In genomic region chr1:198169704-198170103, GRCh38 we compare ENCODE assay signal across 14 cellular contexts. TPM values are rescaled to one million over a fixed set of nuclear protein-coding genes. Genes with fewer than 3 reads are reported as not detected.
DNase-seq lines count a peak whose midpoint lies in the region; ATAC-seq, FAIRE-seq and TF ChIP-seq lines count a peak whose summit lies in the region.
"Had no signal": no experiment of that assay in that cellular context is flagged by ENCODE, and none has a peak within 500 bp of the region (broad histone marks: within the 10 kb centered on the region; RNA-seq: fewer than 3 reads in every experiment).

No MANE protein-coding gene starts in this region.

- H3K4me3 ChIP-seq in K562 (no peak overlapping the region), right lobe of liver (no peak overlapping the region)
- H3K4me3 ChIP-seq: SJSA1, thoracic aorta had no signal

- peak overlapping the region; percentile 71 to 100 (median 90) for H3K27ac Mint-ChIP-seq in naive thymus-derived CD8-positive, alpha-beta T cell

- peaks cover 21% of the 10 kb centered on the region; the same call in 1 of the 2 replicates for H4K20me1 ChIP-seq in K562 (replicated peaks; ENCODE audit: control insufficient read depth, insufficient read depth, low read length)

- H3K36me3 ChIP-seq in K562 (ENCODE audit: control insufficient read depth, insufficient read depth, low read length) (no peaks in the 10 kb centered on the region; the same call in 2 of the 3 replicates), right lobe of liver (no peaks in the 10 kb centered on the region)
- H3K36me3 ChIP-seq: SJSA1, thoracic aorta had no signal

- no peak overlapping the region for H3K9ac ChIP-seq in K562 (ENCODE audit: insufficient read depth in 1 of 2, low read depth in 2 of 2, low read length in 2 of 2)

- no peaks in the 10 kb centered on the region for H3K9me3 ChIP-seq in K562 (replicated peaks; ENCODE audit: control insufficient read depth, insufficient read depth, low read depth, low read length)
- no peaks in the 10 kb centered on the region for H3K9me3 ChIP-seq in right lobe of liver
- H3K9me3 ChIP-seq: SJSA1, thoracic aorta had no signal

- H3K4me1 Mint-ChIP-seq in naive thymus-derived CD8-positive, alpha-beta T cell = peaks cover 51 to 97% (median 89%) of the 10 kb centered on the region in 4 donors

- no peak overlapping the region for H2AFZ ChIP-seq in K562 (ENCODE audit: low read depth, low read length)

- in situ Hi-C loops in K562 (cut with MboI) = no loop called here

- H3K27ac ChIP-seq in RWPE1 (no peak overlapping the region), K562 (ENCODE audit: extremely low read depth, low read depth, low read length) (peak overlapping the region; percentile 0; the same call in 1 of the 3 replicates), right lobe of liver (no peak overlapping the region)
- H3K27ac ChIP-seq: thoracic aorta had no signal

- no peak for DNase-seq in activated CD4-positive, CD25-positive, alpha-beta regulatory T cell (lab: John Stamatoyannopoulos, UW)
- DNase-seq in RWPE1 (ENCODE audit: low spot score) (peak; percentile 65), K562 (ENCODE audit: extremely low read depth in 1 of 4, low spot score in 3 of 4) (peak in 2 of 4 experiments; percentile 14 to 48), NCI-H2029 (lab: John Stamatoyannopoulos, UW) (no peak), right lobe of liver (no peak), retina (no peak)
- no peak for DNase-seq in naive thymus-derived CD8-positive, alpha-beta T cell
- DNase-seq: activated CD4-positive, alpha-beta T cell treated with anti-CD3 and anti-CD28 coated beads, Interleukin-2, amount 50 U/mL, for 4 hours; NCI-H1694 had no signal

- no peak for TF ChIP-seq RAD21 in K562 (CRISPR knock-in tag; conservative IDR thresholded peaks at IDR 0.05 in 1 of 2, IDR thresholded peaks at IDR 0.05 in 1 of 2)

- TF ChIP-seq CTCF in RWPE1 (conservative IDR thresholded peaks at IDR 0.05; ENCODE audit: low read depth) = no peak
- TF ChIP-seq CTCF in K562 (IDR thresholded peaks at IDR 0.05 in 2 of 3, conservative IDR thresholded peaks at IDR 0.05 in 1 of 3; ENCODE audit: insufficient read depth in 2 of 3, low read depth in 1 of 3, low read length in 3 of 3) = no peak
- no peak for TF ChIP-seq CTCF in right lobe of liver (IDR thresholded peaks at IDR 0.05)

- H3K27me3 ChIP-seq in K562 (ENCODE audit: control insufficient read depth in 2 of 2, insufficient read depth in 2 of 2, low read length in 2 of 2) (no peaks in the 10 kb centered on the region), right lobe of liver (no peaks in the 10 kb centered on the region)
- H3K27me3 ChIP-seq: SJSA1 had no signal

- intact Hi-C loops in K562 (cut with micrococcal nuclease) (loop anchor here (10.0 kb wide), 1 partner anchor 495 kb away; no protein-coding TSS in a partner anchor), right lobe of liver (cut with DNase I) (no loop called here)

- FAIRE-seq in K562 (lab: Jason Lieb, UNC) = peak; percentile 57
- FAIRE-seq: A204.1 had no signal

- no TSS peak for BruUV-seq in K562 (replicated peaks; lab: Mats Ljungman, UMichigan)

- no peak for TF ChIP-seq EP300 in K562 (IDR thresholded peaks at IDR 0.05; ENCODE audit: low read length)

- no peak overlapping the region; the same call in 1 of the 2 replicates for H3K4me2 ChIP-seq in K562 (ENCODE audit: insufficient read depth, low read length)

- no peaks in the 10 kb centered on the region for H3K27me3 Mint-ChIP-seq in naive thymus-derived CD8-positive, alpha-beta T cell

- no peaks in the 10 kb centered on the region for H3K36me3 Mint-ChIP-seq in naive thymus-derived CD8-positive, alpha-beta T cell

- TF ChIP-seq POLR2A in K562 (conservative IDR thresholded peaks at IDR 0.05) = no peak
- TF ChIP-seq POLR2A in right lobe of liver (IDR thresholded peaks at IDR 0.05) = no peak

- H3K4me3 Mint-ChIP-seq in naive thymus-derived CD8-positive, alpha-beta T cell = peak overlapping the region in 9 of 10 donors; percentile 18 to 69 (median 58)

- peaks cover 95% of the 10 kb centered on the region for H3K79me2 ChIP-seq in K562 (ENCODE audit: control insufficient read depth, insufficient read depth, low read length)

- no peaks in the 10 kb centered on the region for H3K9me3 Mint-ChIP-seq in naive thymus-derived CD8-positive, alpha-beta T cell

- H3K9me1 ChIP-seq in K562 (ENCODE audit: control insufficient read depth, insufficient read depth, low read length) = no peaks in the 10 kb centered on the region

- ATAC-seq in activated CD4-positive, CD25-positive, alpha-beta regulatory T cell treated with anti-CD3 and anti-CD28 coated beads, Interleukin-2, amount 50 U/mL, for 24 hours = peak; percentile 8 to 15
- peak; percentile 44 for ATAC-seq in K562
- no peak for ATAC-seq in naive thymus-derived CD8-positive, alpha-beta T cell
- ATAC-seq in right lobe of liver = no peak
- ATAC-seq: HCT116 had no signal

- 39% methylated on average over 2 of the region's 2 CpGs for WGBS in K562 (ENCODE audit: insufficient coverage, low coverage, missing lambda C conversion rate)
- 54% methylated on average over 2 of the region's 2 CpGs for WGBS in right lobe of liver (ENCODE audit: insufficient coverage, low coverage, low lambda C conversion rate, missing lambda C conversion rate)

- POLR2A ChIA-PET in RWPE1 (lab: Yijun Ruan, JAX; ENCODE audit: low non-redundant PET) = no interaction called here
- POLR2A ChIA-PET in K562 (lab: Yijun Ruan, JAX) = no interaction called here
- POLR2A ChIA-PET in naive thymus-derived CD8-positive, alpha-beta T cell (lab: Charles Lee) = interaction anchor here (0.7 to 6.6 kb wide), 2 partner anchors 13 to 381 kb away, joined by 6 to 54 read pairs; partner anchors contain the start of gene NEK7

- peaks cover 0 to 49% of the 10 kb centered on the region in 2 experiments; a peak in 3 of 5 replicates for H3K4me1 ChIP-seq in K562 (replicated peaks in 1 of 2; ENCODE audit: control insufficient read depth in 2 of 2, insufficient read depth in 2 of 2, low read length in 2 of 2)
- H3K4me1 ChIP-seq in right lobe of liver = peaks cover 0 to 48% (median 11%) of the 10 kb centered on the region in 4 donors

- CTCF ChIA-PET in RWPE1 (lab: Yijun Ruan, JAX) = no interaction called here
- CTCF ChIA-PET in K562 (lab: Yijun Ruan, JAX; ENCODE audit: low intra/inter-chr PET ratio) = no interaction called here

TF ChIP-seq in K562, 482 proteins besides CTCF, POLR2A, EP300 and RAD21:
- TF ChIP-seq TCF3 (CRISPR knock-in tag; IDR thresholded peaks at IDR 0.05) (peak; percentile 12; the same call in 1 of the 2 replicates), STAT5B (CRISPR knock-in tag; IDR thresholded peaks at IDR 0.05) (no peak), ZNF766 (CRISPR knock-in tag; conservative IDR thresholded peaks at IDR 0.05) (peak; percentile 50), FOSL1 (tag; conservative IDR thresholded peaks at IDR 0.05) (peak; percentile 48), TRIM24 (IDR thresholded peaks at IDR 0.05) (peak in 1 of 2 experiments; percentile 40; a peak in 1 of 4 replicates), PHTF2 (CRISPR knock-in tag; IDR thresholded peaks at IDR 0.05) (no peak)

RNA-seq across cellular contexts. Expression of gene NEK7, which starts 12.9 kb away (rescaled TPM):
- 10.7 and 36.6 TPM in 2 replicates for total RNA-seq in K562 (2011; cell fraction: chromatin; rRNA removed; ENCODE audit: low replicate concordance)
- total RNA-seq in K562 (2011; cell fraction: nucleolus; rRNA removed) = 5.7 and 6.2 TPM in 2 replicates
- total RNA-seq in K562 (2011; cell fraction: nucleoplasm; rRNA removed) = 10.0 and 16.6 TPM in 2 replicates
- 25.5 and 30.9 TPM in 2 replicates for total RNA-seq in K562 (2014; rRNA removed)
- 33.5 and 36.4 TPM in 2 replicates for total RNA-seq in K562 (2014; rRNA removed; fragmentation: Illumina TruSeq; extraction: Trizol)
- total RNA-seq in K562 (2015; rRNA removed; fragmentation: Illumina TruSeq; extraction: Trizol) = 23.7 and 27.7 TPM in 2 replicates
- 30.3 and 33.2 TPM in 2 replicates for total RNA-seq in K562 (2021)
- polyA plus RNA-seq in K562 (2011; rRNA removed) = 37.1 and 37.3 TPM in 2 replicates
- polyA plus RNA-seq in K562 (2011; cell fraction: cytosol; rRNA removed) = 9.9 and 20.0 TPM in 2 replicates
- 20.6 and 37.5 TPM in 2 replicates for polyA plus RNA-seq in K562 (2011; cell fraction: nucleus; rRNA removed)
- polyA plus RNA-seq in K562 (2012) = 16.0 and 19.7 TPM in 2 replicates
- polyA plus RNA-seq in K562 (2014; fragmentation: Illumina TruSeq; extraction: Trizol) = 22.0 and 23.5 TPM in 2 replicates
- polyA plus RNA-seq in K562 (2014; fragmentation: Nextera tagmentation; extraction: Ambion mirVana) = 1 to 10 TPM; 8.5 to 10.0 TPM
- 16.0 and 20.4 TPM in 2 replicates for polyA plus RNA-seq in K562 (2014; rRNA removed)
- 64.1 and 75.5 TPM in 2 replicates for polyA minus RNA-seq in K562 (2011; rRNA and poly(A)+ RNA removed)
- 21.6 and 23.2 TPM in 2 replicates for polyA minus RNA-seq in K562 (2011; cell fraction: cytosol; rRNA and poly(A)+ RNA removed)
- polyA minus RNA-seq in K562 (2011; cell fraction: nucleus; rRNA and poly(A)+ RNA removed) = 21.5 and 38.9 TPM in 2 replicates
- 10 to 100 TPM; 46.2 to 58.2 TPM for total RNA-seq in naive thymus-derived CD8-positive, alpha-beta T cell
- 10 to 100 TPM; 21.6 to 44.5 (median 39.2) TPM for polyA plus RNA-seq in naive thymus-derived CD8-positive, alpha-beta T cell
- 10 to 100 TPM; 20.6 to 32.3 (median 21.5) TPM for total RNA-seq in right lobe of liver

Comparison
In these comparisons a context has a peak if more than half of its experiments do, and no peak if none do; other contexts are left out.
1. ATAC-seq: peak in activated CD4-positive, CD25-positive, alpha-beta regulatory T cell treated with anti-CD3 and anti-CD28 coated beads, Interleukin-2, amount 50 U/mL, for 24 hours (2 of 2) and K562 (single experiment); none in naive thymus-derived CD8-positive, alpha-beta T cell (0 of 2) and right lobe of liver (0 of 4).